Comparison of ENCODE assay signal across 16 cellular contexts in the genomic region with DNA sequence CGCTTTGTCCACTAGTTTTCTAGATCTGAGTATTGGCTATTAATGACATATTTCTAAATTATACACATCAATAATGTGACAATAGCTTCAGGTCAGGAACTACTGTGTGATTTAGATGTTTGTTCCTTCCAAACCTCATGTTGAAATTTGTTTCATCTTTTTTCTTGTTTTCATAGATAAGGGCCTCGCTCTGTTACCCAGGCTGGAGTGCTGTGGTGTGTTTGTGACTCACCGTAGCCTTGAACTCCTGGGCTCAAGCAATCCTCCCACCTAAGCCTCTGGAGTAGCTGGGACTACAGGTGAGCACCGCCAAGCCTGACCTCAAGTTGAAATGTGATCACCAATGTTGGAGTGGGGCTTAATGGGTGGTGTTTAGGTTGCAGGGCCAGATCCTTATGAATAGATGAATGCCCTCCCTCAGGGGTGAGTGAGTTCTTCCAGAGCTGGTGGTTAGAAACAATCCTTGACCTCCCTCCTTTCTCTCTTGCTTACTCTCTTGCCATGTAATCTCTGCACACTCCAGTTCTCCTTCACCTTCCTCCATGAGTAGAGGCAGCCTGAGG.
"Had no signal": no experiment of that assay in that cellular context is flagged by ENCODE, and none has a peak within 500 bp of the region (broad histone marks: within the 10 kb centered on the region; RNA-seq: fewer than 3 reads in every experiment).

No MANE protein-coding gene starts in this region.

- H3K9me3 Mint-ChIP-seq: activated B cell treated with CpG ODN at 0.5 μM for 24 hours; activated naive CD8-positive, alpha-beta T cell treated with anti-CD3 and anti-CD28 coated beads for 36 hours; dendritic cell treated with granulocyte-macrophage colony-stimulating factor and Interleukin-4, amounts not matched to agents 40 ng/mL and 50 ng/mL, for 4 days; stimulated activated effector memory CD8-positive, alpha-beta T cell treated with anti-CD3 and anti-CD28 coated beads, Interleukin-12 subunit alpha, Interleukin-12 subunit beta, amount 100 ng/mL, for 72 hours had no signal

- H3K4me3 ChIP-seq: heart left ventricle, lower lobe of right lung had no signal

- H3K27ac ChIP-seq: epithelial cell of prostate, heart left ventricle, lower lobe of right lung had no signal

- FAIRE-seq: TTC549 had no signal

- DNase-seq: activated B cell treated with CpG ODN at 0.5 μM for 24 hours; activated CD4-positive, alpha-beta T cell treated with anti-CD3 and anti-CD28 coated beads for 48 hours; activated CD8-positive, alpha-beta T cell treated with anti-CD3 and anti-CD28 coated beads, Interleukin-2, amount 10 ng/mL, durations not matched to agents 7 days and 5 days; activated naive CD8-positive, alpha-beta T cell treated with anti-CD3 and anti-CD28 coated beads for 36 hours; aorta; effector memory CD4-positive, alpha-beta T cell; foreskin melanocyte; heart left ventricle; left colon; lower lobe of right lung; nephron progenitor cell; T-helper 2 cell had no signal

- H3K36me3 ChIP-seq: lower lobe of right lung had no signal

- H3K27me3 Mint-ChIP-seq: activated B cell treated with CpG ODN at 0.5 μM for 24 hours; activated naive CD8-positive, alpha-beta T cell treated with anti-CD3 and anti-CD28 coated beads for 36 hours had no signal

- ATAC-seq: activated CD8-positive, alpha-beta T cell treated with anti-CD3 and anti-CD28 coated beads, Interleukin-2, amount 10 ng/mL, durations not matched to agents 7 days and 5 days; heart left ventricle; left colon; lower lobe of right lung; stimulated activated effector memory CD8-positive, alpha-beta T cell treated with anti-CD3 and anti-CD28 coated beads, Interleukin-12 subunit alpha, Interleukin-12 subunit beta, amount 100 ng/mL, for 72 hours had no signal

- H3K27ac Mint-ChIP-seq: activated B cell treated with CpG ODN at 0.5 μM for 24 hours; activated CD8-positive, alpha-beta T cell treated with anti-CD3 and anti-CD28 coated beads, Interleukin-2, amount 10 ng/mL, durations not matched to agents 7 days and 5 days; activated naive CD8-positive, alpha-beta T cell treated with anti-CD3 and anti-CD28 coated beads for 36 hours; dendritic cell treated with granulocyte-macrophage colony-stimulating factor and Interleukin-4, amounts not matched to agents 40 ng/mL and 50 ng/mL, for 4 days; nephron progenitor cell; stimulated activated effector memory CD8-positive, alpha-beta T cell treated with anti-CD3 and anti-CD28 coated beads, Interleukin-12 subunit alpha, Interleukin-12 subunit beta, amount 100 ng/mL, for 72 hours had no signal

- H3K4me3 Mint-ChIP-seq: activated B cell treated with CpG ODN at 0.5 μM for 24 hours; activated CD8-positive, alpha-beta T cell treated with anti-CD3 and anti-CD28 coated beads, Interleukin-2, amount 10 ng/mL, durations not matched to agents 7 days and 5 days; activated naive CD8-positive, alpha-beta T cell treated with anti-CD3 and anti-CD28 coated beads for 36 hours; dendritic cell treated with granulocyte-macrophage colony-stimulating factor and Interleukin-4, amounts not matched to agents 40 ng/mL and 50 ng/mL, for 4 days; nephron progenitor cell; stimulated activated effector memory CD8-positive, alpha-beta T cell treated with anti-CD3 and anti-CD28 coated beads, Interleukin-12 subunit alpha, Interleukin-12 subunit beta, amount 100 ng/mL, for 72 hours had no signal

- H3K27me3 ChIP-seq: heart left ventricle had no signal

- H3K9me3 ChIP-seq: heart left ventricle, lower lobe of right lung had no signal
